Comparison of ENCODE assay signal across 8 cellular contexts in the genomic region with DNA sequence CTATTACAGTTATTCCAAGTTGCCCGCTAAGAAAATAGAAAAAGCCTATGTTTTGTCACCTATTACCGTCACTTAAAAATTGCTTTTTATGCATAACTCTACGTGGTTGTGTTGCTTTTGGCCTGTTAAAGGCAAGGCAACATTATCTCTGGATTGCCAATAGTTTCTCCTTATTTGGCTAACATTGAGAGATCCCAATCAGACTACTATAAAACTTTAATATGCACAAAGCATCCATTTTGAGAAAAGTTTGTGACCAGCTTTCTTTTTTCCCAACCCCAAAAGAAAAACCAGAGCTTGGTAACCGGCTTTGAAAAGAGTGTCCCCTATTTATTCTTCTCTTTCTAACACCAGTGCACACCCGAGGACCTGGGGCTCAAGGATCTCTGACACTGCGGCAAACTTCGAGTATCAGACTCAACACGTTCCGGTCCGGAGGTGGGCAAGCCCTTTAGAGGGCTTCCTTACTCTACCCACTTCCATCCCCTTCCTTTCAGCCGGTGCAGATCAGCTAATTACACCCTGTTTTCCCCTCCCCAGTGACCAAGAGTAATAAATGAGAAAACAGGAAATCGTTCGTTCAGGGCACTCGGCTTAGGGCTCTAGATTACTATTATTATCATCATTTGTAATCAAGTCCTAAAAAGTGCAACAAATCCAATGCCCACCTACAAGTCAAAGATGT. TPM values are rescaled to one million over a fixed set of nuclear protein-coding genes. Genes with fewer than 3 reads are reported as not detected.
A peak's percentile ranks its signal among the peaks of the same experiment; 100 is the strongest.
DNase-seq lines count a peak whose midpoint lies in the region; ATAC-seq and TF ChIP-seq lines count a peak whose summit lies in the region.

No MANE protein-coding gene starts in this region.

- no peak overlapping the region for H2AFZ ChIP-seq in neuron (ENCODE audit: low read depth, low read length)

- intact Hi-C loops in Right ventricle myocardium superior (cut with DNase I), result loop anchor here (10.0 kb wide), 2 partner anchors 109 to 251 kb away; no protein-coding TSS in a partner anchor
- intact Hi-C loops in cardiac septum (cut with DNase I), result loop anchor here (5.0 to 10.0 kb wide), 3 partner anchors 46 to 239 kb away; partner anchors contain the start of gene PAWR
- intact Hi-C loops in posterior vena cava (cut with DNase I), result loop anchor here in 1 of 2 donors (10.0 kb wide), 1 partner anchor 239 kb away; the partner anchor contains the start of gene PAWR

- H3K9me3 ChIP-seq in neuron (ENCODE audit: low read length), result no peaks in the 10 kb centered on the region

- peak overlapping the region; percentile 81 for H3K4me3 ChIP-seq in WI38 (ENCODE audit: low read depth, low read length)
- peak overlapping the region; percentile 97 for H3K4me3 ChIP-seq in neuron (ENCODE audit: low read length)

- H3K36me3 ChIP-seq in neuron (ENCODE audit: insufficient read depth, low read length), result no peaks in the 10 kb centered on the region

- ATAC-seq in Right ventricle myocardium superior (ENCODE audit: poor library complexity), result peak; percentile 8

- H3K4me1 ChIP-seq in neuron (ENCODE audit: insufficient read depth, low read length), result peaks cover 33% of the 10 kb centered on the region

- no peaks in the 10 kb centered on the region for H3K27me3 ChIP-seq in neuron (ENCODE audit: insufficient read depth, low read length)

- no peak for DNase-seq in Right ventricle myocardium superior
- DNase-seq in cardiac septum (ENCODE audit: low spot score), result no peak
- DNase-seq in HK-2 (ENCODE audit: unreplicated experiment), result peak; percentile 25
- DNase-seq in fibroblast of peridontal ligament (ENCODE audit: extremely low read depth), result peak; percentile 47
- no peak for DNase-seq in NCI-H1694 treated with DMSO at 0.1 percent for 48 hours (lab: John Stamatoyannopoulos, UW)
- DNase-seq in posterior vena cava (ENCODE audit: low spot score), result no peak

- no peak for TF ChIP-seq CTCF in WI38 (IDR thresholded peaks at IDR 0.05; ENCODE audit: low read depth, low read length)

RNA-seq across cellular contexts. Expression of gene PPP1R12A, which starts 1.2 kb away (rescaled TPM):
- total RNA-seq in Right ventricle myocardium superior, result 38.8 TPM
- 63.3 TPM for total RNA-seq in cardiac septum
- total RNA-seq in posterior vena cava, result 100 to 1,000 TPM; 220 to 239 TPM

Comparison
In these comparisons a context has a peak if more than half of its experiments do, and no peak if none do; other contexts are left out.
1. DNase-seq: peak in HK-2 (single experiment) and fibroblast of peridontal ligament (single experiment); none in Right ventricle myocardium superior (single experiment), cardiac septum (single experiment), NCI-H1694 treated with DMSO at 0.1 percent for 48 hours (single experiment) and posterior vena cava (single experiment).